Comparison of ENCODE assay signal across 19 cellular contexts in the genomic region with DNA sequence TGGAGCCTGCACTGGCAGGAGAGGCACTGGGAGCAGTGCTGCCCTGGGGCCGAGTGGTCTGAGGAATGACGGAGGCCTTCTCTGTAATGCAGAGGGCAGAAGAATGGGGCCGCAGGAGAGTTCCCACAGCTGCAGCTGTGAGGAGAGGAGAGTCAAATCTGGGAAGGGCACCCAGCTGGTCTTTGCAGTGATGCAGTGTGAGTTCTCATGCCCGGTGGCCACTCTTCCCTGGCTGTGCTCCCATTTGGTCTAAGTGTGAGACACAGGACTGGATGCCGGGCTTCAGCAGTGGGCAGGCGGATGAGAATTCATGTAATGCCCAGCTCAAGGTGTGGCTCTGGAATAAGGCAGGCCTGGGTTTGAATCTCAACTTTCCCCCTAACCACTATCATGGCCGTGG.
DNase-seq lines count a peak whose midpoint lies in the region; ATAC-seq, FAIRE-seq and TF ChIP-seq lines count a peak whose summit lies in the region.
"Had no signal": no experiment of that assay in that cellular context is flagged by ENCODE, and none has a peak within 500 bp of the region (broad histone marks: within the 10 kb centered on the region; RNA-seq: fewer than 3 reads in every experiment).

No MANE protein-coding gene starts in this region.

- CTCF ChIA-PET in HepG2 (lab: Yijun Ruan, JAX; ENCODE audit: low intra/inter-chr PET ratio, low total read pairs) = no interaction called here

- no peak overlapping the region for H2AFZ ChIP-seq in HepG2 (ENCODE audit: low read length)

- no peak for TF ChIP-seq POLR2A in HepG2 (IDR thresholded peaks at IDR 0.05; ENCODE audit: insufficient read depth in 1 of 2, low read depth in 2 of 2, low read length in 2 of 2)
- TF ChIP-seq POLR2A in right lobe of liver (IDR thresholded peaks at IDR 0.05) = no peak
- TF ChIP-seq POLR2A in esophagus muscularis mucosa (IDR thresholded peaks at IDR 0.05; ENCODE audit: low read depth) = no peak
- no peak for TF ChIP-seq POLR2A in sigmoid colon (IDR thresholded peaks at IDR 0.05)
- no peak for TF ChIP-seq POLR2A in vagina (IDR thresholded peaks at IDR 0.05)

- no peak for TF ChIP-seq EP300 in HepG2 (IDR thresholded peaks at IDR 0.05; ENCODE audit: low read depth in 2 of 2, low read length in 2 of 2)
- no peak for TF ChIP-seq EP300 in HepG2 (CRISPR knock-in tag; IDR thresholded peaks at IDR 0.05; ENCODE audit: borderline replicate concordance)
- no peak for TF ChIP-seq EP300 in esophagus muscularis mucosa (IDR thresholded peaks at IDR 0.05)
- TF ChIP-seq EP300 in sigmoid colon (IDR thresholded peaks at IDR 0.05) = no peak

- no peak for FAIRE-seq in HepG2 (lab: Jason Lieb, UNC)

- H3K36me3 ChIP-seq in HepG2 (replicated peaks in 1 of 2; ENCODE audit: control insufficient read depth in 1 of 2, insufficient read depth in 2 of 2, low read length in 2 of 2) (no peaks in the 10 kb centered on the region), right lobe of liver (no peaks in the 10 kb centered on the region), esophagus muscularis mucosa (no peaks in the 10 kb centered on the region), sigmoid colon (no peaks in the 10 kb centered on the region), vagina (no peaks in the 10 kb centered on the region)

- BruUV-seq in HepG2 (replicated peaks; lab: Mats Ljungman, UMichigan) = no TSS peak

- H3K4me1 ChIP-seq in HepG2 (ENCODE audit: insufficient read depth, low read length) (peaks cover 15% of the 10 kb centered on the region; the same call in 1 of the 2 replicates), right lobe of liver (no peaks in the 10 kb centered on the region), esophagus muscularis mucosa (peaks cover 7 to 31% (median 27%) of the 10 kb centered on the region in 4 donors), sigmoid colon (peaks cover 0 to 33% (median 22%) of the 10 kb centered on the region in 4 donors), vagina (peaks cover 23% of the 10 kb centered on the region)
- H3K4me1 ChIP-seq: Caco-2 had no signal

- no peak; the same call in 1 of the 3 replicates for ATAC-seq in HepG2
- no peak for ATAC-seq in right lobe of liver

- intact Hi-C loops in HepG2 (cut with micrococcal nuclease; ENCODE audit: unreplicated experiment) = no loop called here
- intact Hi-C loops in right lobe of liver (cut with DNase I) = no loop called here
- intact Hi-C loops in esophagus muscularis mucosa (cut with DNase I) = no loop called here
- intact Hi-C loops in sigmoid colon (cut with DNase I) = loop anchor here (5.0 kb wide), 3 partner anchors 74 to 134 kb away; a partner anchor contains a TSS
- intact Hi-C loops in vagina (cut with DNase I) = no loop called here

- H3K4me3 ChIP-seq in HepG2 (replicated peaks in 1 of 3; ENCODE audit: insufficient read depth in 1 of 3, low read depth in 2 of 3, low read length in 3 of 3) (no peak overlapping the region), right lobe of liver (no peak overlapping the region), esophagus muscularis mucosa (no peak overlapping the region), sigmoid colon (no peak overlapping the region), vagina (no peak overlapping the region)

- TF ChIP-seq CTCF in HepG2 (CRISPR knock-in tag; IDR thresholded peaks at IDR 0.05) = no peak
- no peak for TF ChIP-seq CTCF in right lobe of liver (IDR thresholded peaks at IDR 0.05)
- TF ChIP-seq CTCF in esophagus muscularis mucosa (IDR thresholded peaks at IDR 0.05) = no peak
- TF ChIP-seq CTCF in sigmoid colon (IDR thresholded peaks at IDR 0.05) = no peak
- no peak for TF ChIP-seq CTCF in vagina (IDR thresholded peaks at IDR 0.05)

- no peaks in the 10 kb centered on the region for H4K20me1 ChIP-seq in HepG2 (ENCODE audit: insufficient read depth, low read length)

- H3K9ac ChIP-seq in HepG2 (ENCODE audit: insufficient read depth, low read depth, low read length) = no peak overlapping the region
- H3K9ac ChIP-seq: KMS-11 had no signal

- WGBS in HepG2 (ENCODE audit: low lambda C conversion rate) = 57% methylated on average over 7 of the region's 7 CpGs
- WGBS in right lobe of liver (ENCODE audit: insufficient coverage, low coverage, low lambda C conversion rate, missing lambda C conversion rate) = 87% methylated on average over 4 of the region's 7 CpGs
- 94% methylated on average over 6 of the region's 7 CpGs for WGBS in esophagus muscularis mucosa
- 84 to 89% methylated on average over 7 of the region's 7 CpGs for WGBS in sigmoid colon, 2 donors

- in situ Hi-C loops in HepG2 (cut with HindIII; ENCODE audit: extremely low pct_ligation_motif_present, low pct_unique_long_range_greater_than_20kb) = no loop called here

- POLR2A ChIA-PET in HepG2 (lab: Yijun Ruan, JAX) = no interaction called here

- H3K27me3 ChIP-seq in HepG2 (ENCODE audit: control insufficient read depth in 1 of 2, insufficient read depth in 2 of 2, low read length in 2 of 2) = peaks cover 0 to 10% of the 10 kb centered on the region in 2 experiments; a peak in 2 of 5 replicates
- no peaks in the 10 kb centered on the region for H3K27me3 ChIP-seq in right lobe of liver
- H3K27me3 ChIP-seq in esophagus muscularis mucosa = peaks cover 0 to 4% (median 0%) of the 10 kb centered on the region in 4 donors
- H3K27me3 ChIP-seq in sigmoid colon = no peaks in the 10 kb centered on the region
- no peaks in the 10 kb centered on the region for H3K27me3 ChIP-seq in vagina

- no peak overlapping the region for H3K4me2 ChIP-seq in HepG2 (ENCODE audit: low read depth, low read length)
- H3K4me2 ChIP-seq: KMS-11 had no signal

- H3K9me3 ChIP-seq in HepG2 (ENCODE audit: low read length) = 0 out of 2 replicates have a peak, but pooled peaks cover 9% of the 10 kb centered on the region
- no peaks in the 10 kb centered on the region for H3K9me3 ChIP-seq in right lobe of liver
- peaks cover 0 to 10% (median 4%) of the 10 kb centered on the region in 4 donors for H3K9me3 ChIP-seq in esophagus muscularis mucosa
- H3K9me3 ChIP-seq in sigmoid colon = no peaks in the 10 kb centered on the region
- H3K9me3 ChIP-seq in vagina = no peaks in the 10 kb centered on the region
- H3K9me3 ChIP-seq: Caco-2 had no signal

- TF ChIP-seq RAD21 in HepG2 (CRISPR knock-in tag; IDR thresholded peaks at IDR 0.05) = no peak

- H3K79me2 ChIP-seq in HepG2 (ENCODE audit: insufficient read depth, low read length) = no peaks in the 10 kb centered on the region

- DNase-seq in HepG2 (ENCODE audit: low spot score) (no peak), right lobe of liver (no peak), esophagus muscularis mucosa (ENCODE audit: extremely low spot score) (peak; percentile 86), sigmoid colon (peak; percentile 57), vagina (ENCODE audit: extremely low spot score in 2 of 2) (peak in 1 of 2 donors; percentile 87), AG08395 (ENCODE audit: low spot score) (no peak), MV-4-11 (lab: John Stamatoyannopoulos, UW) (no peak), NCI-H1092 (lab: John Stamatoyannopoulos, UW) (no peak)
- DNase-seq: ACHN; Caco-2; CD4-positive, CD25-positive, alpha-beta regulatory T cell; DMS53; HFFc6; NCI-H1105; NCI-H1694; NCI-H2107; NCI-H345; NCI-H69 had no signal

- no peak overlapping the region for H3K27ac ChIP-seq in HepG2 (ENCODE audit: extremely low read length, insufficient read depth, low read length)
- H3K27ac ChIP-seq in right lobe of liver = no peak overlapping the region
- H3K27ac ChIP-seq in esophagus muscularis mucosa (replicated peaks in 1 of 4) = peak overlapping the region in 2 of 4 donors; percentile 73 to 79
- peak overlapping the region in 2 of 4 donors; percentile 8 to 91 for H3K27ac ChIP-seq in sigmoid colon
- H3K27ac ChIP-seq in vagina = peak overlapping the region; percentile 87
- H3K27ac ChIP-seq: KMS-11 had no signal

TF ChIP-seq in HepG2, 621 proteins besides CTCF, POLR2A, EP300 and RAD21:
- TF ChIP-seq ZNF563 (CRISPR knock-in tag; IDR thresholded peaks at IDR 0.05) (no peak), ZNF274 (CRISPR knock-in tag; IDR thresholded peaks at IDR 0.05) (peak; percentile 71; the same call in 1 of the 2 replicates), ARID2 (CRISPR knock-in tag; IDR thresholded peaks at IDR 0.05; ENCODE audit: borderline replicate concordance) (no peak), POLR2G (IDR thresholded peaks at IDR 0.05; ENCODE audit: low read depth, low read length) (no peak), ZNF878 (CRISPR knock-in tag; IDR thresholded peaks at IDR 0.05) (no peak), ZFP36 (IDR thresholded peaks at IDR 0.05; ENCODE audit: borderline replicate concordance, low read depth, low read length, partially characterized antibody) (no peak), RFX5 (IDR thresholded peaks at IDR 0.05; ENCODE audit: low read depth, low read length) (no peak)
- TF ChIP-seq, protein P1, sequence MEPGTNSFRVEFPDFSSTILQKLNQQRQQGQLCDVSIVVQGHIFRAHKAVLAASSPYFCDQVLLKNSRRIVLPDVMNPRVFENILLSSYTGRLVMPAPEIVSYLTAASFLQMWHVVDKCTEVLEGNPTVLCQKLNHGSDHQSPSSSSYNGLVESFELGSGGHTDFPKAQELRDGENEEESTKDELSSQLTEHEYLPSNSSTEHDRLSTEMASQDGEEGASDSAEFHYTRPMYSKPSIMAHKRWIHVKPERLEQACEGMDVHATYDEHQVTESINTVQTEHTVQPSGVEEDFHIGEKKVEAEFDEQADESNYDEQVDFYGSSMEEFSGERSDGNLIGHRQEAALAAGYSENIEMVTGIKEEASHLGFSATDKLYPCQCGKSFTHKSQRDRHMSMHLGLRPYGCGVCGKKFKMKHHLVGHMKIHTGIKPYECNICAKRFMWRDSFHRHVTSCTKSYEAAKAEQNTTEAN (CRISPR knock-in tag; conservative IDR thresholded peaks at IDR 0.05) = no peak

Comparison
In these comparisons a context has a peak if more than half of its experiments do, and no peak if none do; other contexts are left out.
1. DNase-seq: peak in esophagus muscularis mucosa (single experiment) and sigmoid colon (single experiment); none in HepG2 (single experiment), right lobe of liver (0 of 3), AG08395 (single experiment), MV-4-11 (single experiment) and NCI-H1092 (single experiment).